In the genomic region with DNA sequence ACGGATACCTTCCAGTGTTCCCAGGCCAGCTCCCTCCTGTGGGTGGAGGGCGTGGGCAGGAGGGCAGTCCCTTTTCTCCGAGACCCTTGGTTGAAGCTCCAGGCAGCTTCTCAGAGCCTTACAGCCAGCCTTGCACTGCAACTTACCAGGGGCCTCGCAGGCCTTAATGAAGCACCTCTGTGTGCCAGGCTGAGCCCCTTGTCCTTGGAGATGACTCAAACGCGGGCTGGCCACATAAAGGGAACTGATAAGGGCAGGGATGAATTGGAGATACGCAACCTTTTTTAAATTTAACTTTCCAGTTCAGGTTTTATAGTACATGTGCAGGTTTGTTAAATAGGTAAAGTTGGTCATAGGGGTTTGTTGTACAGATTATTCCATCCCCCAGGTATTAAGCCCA, we compare ENCODE assay signal across 30 cellular contexts.
"Had no signal": no experiment of that assay in that cellular context is flagged by ENCODE, and none has a peak within 500 bp of the region (broad histone marks: within the 10 kb centered on the region; RNA-seq: fewer than 3 reads in every experiment).

No MANE protein-coding gene starts in this region.

- H3K27ac ChIP-seq: cardiac muscle cell, colonic mucosa, epithelial cell of prostate, neutrophil, pancreas, psoas muscle, stomach, thyroid gland, upper lobe of right lung had no signal

- H3K4me1 ChIP-seq: colonic mucosa, pancreas, psoas muscle had no signal

- H3K9me3 ChIP-seq: ascending aorta, colonic mucosa, gastroesophageal sphincter, neutrophil, pancreas, psoas muscle, stomach, thyroid gland, upper lobe of right lung had no signal

- DNase-seq: activated CD4-positive, alpha-beta T cell treated with anti-CD3 and anti-CD28 coated beads for 36 hours; activated CD4-positive, CD25-positive, alpha-beta regulatory T cell; activated CD8-positive, alpha-beta memory T cell treated with anti-CD3 and anti-CD28 coated beads, Interleukin-2, amount 10 ng/mL, durations not matched to agents 7 days and 5 days; activated CD8-positive, alpha-beta T cell treated with anti-CD3 and anti-CD28 coated beads, Interleukin-2, amount 10 ng/mL, durations not matched to agents 7 days and 5 days; activated naive CD4-positive, alpha-beta T cell; activated T-cell treated with anti-CD3 and anti-CD28 coated beads for 4 hours; activated T-cell treated with anti-CD3 and anti-CD28 coated beads, Interleukin-2, amount 50 U/mL, for 72 hours; cerebellar nuclear complex; colonic mucosa; effector CD8-positive, alpha-beta T cell; hippocampal formation; immature natural killer cell; kidney; midbrain; natural killer cell; pancreas; psoas muscle; stimulated activated CD4-positive, alpha-beta T cell treated with anti-CD3 and anti-CD28 coated beads, Interleukin-15, amount 100 ng/mL, for 24 hours; stimulated activated naive B cell treated with anti-CD40 and anti-IgM and Interleukin-4, amounts not matched to agents 10 μg/mL and 1 μg/mL and 100 μg/mL, for 72 hours; stomach; thyroid gland; upper lobe of right lung had no signal

- H3K9me3 Mint-ChIP-seq: activated naive CD4-positive, alpha-beta T cell treated with anti-CD3 and anti-CD28 coated beads, Interleukin-2, amount 50 U/mL, for 72 hours; activated T-cell treated with anti-CD3 and anti-CD28 coated beads, Interleukin-2, amount 50 U/mL, for 72 hours; immature natural killer cell; natural killer cell; stimulated activated naive B cell treated with anti-CD40 and anti-IgM and Interleukin-4, amounts not matched to agents 10 μg/mL and 1 μg/mL and 100 μg/mL, for 72 hours had no signal

- H3K4me3 Mint-ChIP-seq: activated CD4-positive, alpha-beta T cell treated with anti-CD3 and anti-CD28 coated beads for 36 hours; activated CD8-positive, alpha-beta memory T cell treated with anti-CD3 and anti-CD28 coated beads, Interleukin-2, amount 10 ng/mL, durations not matched to agents 7 days and 5 days; activated CD8-positive, alpha-beta T cell treated with anti-CD3 and anti-CD28 coated beads, Interleukin-2, amount 10 ng/mL, durations not matched to agents 7 days and 5 days; activated T-cell treated with anti-CD3 and anti-CD28 coated beads, Interleukin-2, amount 50 U/mL, for 72 hours; immature natural killer cell; natural killer cell; stimulated activated naive B cell treated with anti-CD40 and anti-IgM and Interleukin-4, amounts not matched to agents 10 μg/mL and 1 μg/mL and 100 μg/mL, for 72 hours had no signal

- H3K27ac Mint-ChIP-seq: activated CD4-positive, alpha-beta T cell treated with anti-CD3 and anti-CD28 coated beads for 36 hours; activated CD8-positive, alpha-beta memory T cell treated with anti-CD3 and anti-CD28 coated beads, Interleukin-2, amount 10 ng/mL, durations not matched to agents 7 days and 5 days; activated CD8-positive, alpha-beta T cell treated with anti-CD3 and anti-CD28 coated beads, Interleukin-2, amount 10 ng/mL, durations not matched to agents 7 days and 5 days; activated naive CD4-positive, alpha-beta T cell treated with anti-CD3 and anti-CD28 coated beads, Interleukin-2, amount 50 U/mL, for 72 hours; activated T-cell treated with anti-CD3 and anti-CD28 coated beads, Interleukin-2, amount 50 U/mL, for 72 hours; immature natural killer cell; natural killer cell; stimulated activated naive B cell treated with anti-CD40 and anti-IgM and Interleukin-4, amounts not matched to agents 10 μg/mL and 1 μg/mL and 100 μg/mL, for 72 hours had no signal

- H3K4me3 ChIP-seq: cardiac muscle cell, colonic mucosa, pancreas, psoas muscle, stomach, thyroid gland, upper lobe of right lung had no signal

- ATAC-seq: activated CD4-positive, alpha-beta T cell treated with anti-CD3 and anti-CD28 coated beads for 36 hours; activated CD8-positive, alpha-beta memory T cell treated with anti-CD3 and anti-CD28 coated beads, Interleukin-2, amount 10 ng/mL, durations not matched to agents 7 days and 5 days; activated CD8-positive, alpha-beta T cell treated with anti-CD3 and anti-CD28 coated beads, Interleukin-2, amount 10 ng/mL, durations not matched to agents 7 days and 5 days; activated T-cell treated with anti-CD3 and anti-CD28 coated beads, Interleukin-2, amount 50 U/mL, for 72 hours; left colon; stimulated activated naive B cell treated with anti-CD40 and anti-IgM and Interleukin-4, amounts not matched to agents 10 μg/mL and 1 μg/mL and 100 μg/mL, for 72 hours had no signal

- H3K27me3 ChIP-seq: ascending aorta, cardiac muscle cell, pancreas, thyroid gland had no signal

- H3K4me1 Mint-ChIP-seq: activated CD4-positive, alpha-beta T cell treated with anti-CD3 and anti-CD28 coated beads for 36 hours; activated CD8-positive, alpha-beta memory T cell treated with anti-CD3 and anti-CD28 coated beads, Interleukin-2, amount 10 ng/mL, durations not matched to agents 7 days and 5 days; immature natural killer cell; natural killer cell; stimulated activated naive B cell treated with anti-CD40 and anti-IgM and Interleukin-4, amounts not matched to agents 10 μg/mL and 1 μg/mL and 100 μg/mL, for 72 hours had no signal

- H3K36me3 Mint-ChIP-seq: activated CD8-positive, alpha-beta memory T cell treated with anti-CD3 and anti-CD28 coated beads, Interleukin-2, amount 10 ng/mL, durations not matched to agents 7 days and 5 days; activated naive CD4-positive, alpha-beta T cell treated with anti-CD3 and anti-CD28 coated beads, Interleukin-2, amount 50 U/mL, for 72 hours; brain; immature natural killer cell; natural killer cell; stimulated activated naive B cell treated with anti-CD40 and anti-IgM and Interleukin-4, amounts not matched to agents 10 μg/mL and 1 μg/mL and 100 μg/mL, for 72 hours had no signal

- H3K36me3 ChIP-seq: ascending aorta, cardiac muscle cell, colonic mucosa, gastroesophageal sphincter, neutrophil, pancreas, stomach, thyroid gland, upper lobe of right lung had no signal
